In the genomic region with DNA sequence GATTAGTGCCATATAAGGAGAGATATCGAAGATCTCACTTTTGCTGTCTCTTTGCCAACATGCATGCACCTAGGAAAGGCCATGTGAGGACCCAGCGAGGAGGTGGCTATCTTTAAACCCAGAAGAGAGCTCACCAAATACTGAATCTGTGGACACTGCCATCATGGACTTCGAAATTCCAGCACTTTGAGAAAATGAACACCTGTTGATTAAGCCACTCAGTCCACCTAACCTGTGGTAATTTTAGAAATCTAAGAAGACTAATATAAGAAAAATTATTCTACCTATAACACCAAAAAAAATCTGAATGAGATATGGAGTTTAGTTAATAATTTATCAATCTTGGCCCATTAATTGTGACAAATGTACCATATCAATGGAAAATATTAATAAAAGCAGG, we compare ENCODE assay signal across 11 cellular contexts.
"Had no signal": no experiment of that assay in that cellular context is flagged by ENCODE, and none has a peak within 500 bp of the region (broad histone marks: within the 10 kb centered on the region; RNA-seq: fewer than 3 reads in every experiment).

No MANE protein-coding gene starts in this region.

- H3K9ac ChIP-seq: GM23248 had no signal

- H3K4me1 ChIP-seq: HAP-1 had no signal

- ATAC-seq: GM23338, HCT116 had no signal

- H3K36me3 ChIP-seq: HAP-1 had no signal

- H2AFZ ChIP-seq: GM23248 had no signal

- DNase-seq: GM23248, GOT3, H7, H9, HCEC 1CT, HFFc6 had no signal

- H3K27ac ChIP-seq: GM23248 had no signal

- H3K4me3 ChIP-seq: GM23248, GM23338, HAP-1 had no signal

- FAIRE-seq: H1, H54 had no signal

- H3K4me2 ChIP-seq: GM23338 had no signal

- H3K9me3 ChIP-seq: HAP-1 had no signal
